24 cellular contexts compared by ENCODE assay signal in genomic region chr9:74783408-74783807, GRCh38.
DNase-seq lines count a peak whose midpoint lies in the region; ATAC-seq and TF ChIP-seq lines count a peak whose summit lies in the region.
"Had no signal": no experiment of that assay in that cellular context is flagged by ENCODE, and none has a peak within 500 bp of the region (broad histone marks: within the 10 kb centered on the region; RNA-seq: fewer than 3 reads in every experiment).

No MANE protein-coding gene starts in this region.

- TF ChIP-seq RAD21 in HCT116 (IDR thresholded peaks at IDR 0.05; ENCODE audit: low read depth) = no peak

- no peak overlapping the region for H3K4me3 Mint-ChIP-seq in WTC11
- H3K4me3 Mint-ChIP-seq: brain; stimulated activated naive B cell treated with anti-CD40 and anti-IgM and Interleukin-4, amounts not matched to agents 10 μg/mL and 1 μg/mL and 100 μg/mL, for 72 hours; T-cell; type B pancreatic cell had no signal

- no peak overlapping the region for H3K9ac ChIP-seq in HCT116 (ENCODE audit: low read length)

- H3K9me2 ChIP-seq in HCT116 (ENCODE audit: insufficient read depth) = no peaks in the 10 kb centered on the region

- no peaks in the 10 kb centered on the region for H3K27me3 ChIP-seq in HCT116 (ENCODE audit: insufficient read depth, low read length)

- no peaks in the 10 kb centered on the region for H3K27me3 Mint-ChIP-seq in WTC11 (ENCODE audit: low read depth)
- H3K27me3 Mint-ChIP-seq: brain, type B pancreatic cell had no signal

- H3K4me2 ChIP-seq in HCT116 (ENCODE audit: low read length) = 0 out of 2 replicates have a peak overlapping the region, but pooled peaks have one; percentile 14

- no peaks in the 10 kb centered on the region for H3K36me3 ChIP-seq in HCT116 (ENCODE audit: control insufficient read depth in 1 of 2, insufficient read depth in 2 of 2, low read length in 2 of 2)
- H3K36me3 ChIP-seq: HAP-1 had no signal

- H3K4me1 Mint-ChIP-seq in WTC11 = no peaks in the 10 kb centered on the region
- H3K4me1 Mint-ChIP-seq: brain; stimulated activated naive B cell treated with anti-CD40 and anti-IgM and Interleukin-4, amounts not matched to agents 10 μg/mL and 1 μg/mL and 100 μg/mL, for 72 hours; T-cell had no signal

- peak overlapping the region; percentile 21 for H2AFZ ChIP-seq in HCT116 (ENCODE audit: low read depth, low read length, poor library complexity, severe bottlenecking)

- intact Hi-C loops in HCT116 (cut with micrococcal nuclease) (no loop called here), head of caudate nucleus (cut with DNase I) (no loop called here)

- no peaks in the 10 kb centered on the region for H3K36me3 Mint-ChIP-seq in WTC11
- H3K36me3 Mint-ChIP-seq: brain; stimulated activated naive B cell treated with anti-CD40 and anti-IgM and Interleukin-4, amounts not matched to agents 10 μg/mL and 1 μg/mL and 100 μg/mL, for 72 hours; T-cell; type B pancreatic cell had no signal

- no peak for TF ChIP-seq POLR2A in HCT116 (IDR thresholded peaks at IDR 0.05; ENCODE audit: borderline replicate concordance, extremely low read depth, insufficient read depth, insufficient read length)

- ATAC-seq in HCT116 = peak; percentile 25; the same call in 1 of the 2 replicates
- ATAC-seq in WTC11 = peak; percentile 30; the same call in 1 of the 2 replicates
- no peak for ATAC-seq in HG03280 (IDR thresholded peaks at IDR 0.05; ENCODE audit: unreplicated experiment)
- ATAC-seq: mucosa of descending colon; Panc1; stimulated activated naive B cell treated with anti-CD40 and anti-IgM and Interleukin-4, amounts not matched to agents 10 μg/mL and 1 μg/mL and 100 μg/mL, for 72 hours; T-cell had no signal

- DNase-seq in AG04449 (ENCODE audit: low read depth, low spot score) (peak; percentile 21), HCT116 (ENCODE audit: low read depth, low spot score) (no peak), WTC11 (ENCODE audit: low spot score) (no peak), hepatic stellate cell (ENCODE audit: low spot score) (peak; percentile 64), NCI-H1105 (lab: John Stamatoyannopoulos, UW) (no peak), head of caudate nucleus (no peak)
- DNase-seq in stimulated activated CD8-positive, alpha-beta memory T cell treated with anti-CD3 and anti-CD28 coated beads, Interleukin-4, amount 100 ng/mL, for 48 hours = no peak
- DNase-seq: activated CD4-positive, CD25-positive, alpha-beta regulatory T cell; activated effector memory CD4-positive, alpha-beta T cell treated with Interleukin-2 at 50 U/mL for 16 hours; AML-193; effector CD4-positive, alpha-beta T cell; Karpas-422; mucosa of descending colon; NCI-H146; NCI-H524 treated with DMSO at 0.1 percent for 48 hours; nucleus accumbens; stimulated activated naive B cell treated with anti-CD40 and anti-IgM and Interleukin-4, amounts not matched to agents 10 μg/mL and 1 μg/mL and 100 μg/mL, for 72 hours; T-cell had no signal

- no peak overlapping the region for H3K4me3 ChIP-seq in AG04449 (ENCODE audit: low read depth, low read length)
- H3K4me3 ChIP-seq in HCT116 (replicated peaks in 1 of 2; ENCODE audit: low read depth in 1 of 2, low read length in 2 of 2) = no peak overlapping the region
- H3K4me3 ChIP-seq: HAP-1, mucosa of descending colon had no signal

- H4K20me1 ChIP-seq in HCT116 (ENCODE audit: insufficient read depth) = no peaks in the 10 kb centered on the region

- no peak overlapping the region for H3K27ac Mint-ChIP-seq in WTC11
- H3K27ac Mint-ChIP-seq: brain; stimulated activated naive B cell treated with anti-CD40 and anti-IgM and Interleukin-4, amounts not matched to agents 10 μg/mL and 1 μg/mL and 100 μg/mL, for 72 hours; T-cell; type B pancreatic cell had no signal

- TF ChIP-seq CTCF in AG04449 (IDR thresholded peaks at IDR 0.05; ENCODE audit: insufficient read depth, low read length, missing control alignments) (no peak), HCT116 (IDR thresholded peaks at IDR 0.05 in 2 of 3, conservative IDR thresholded peaks at IDR 0.05 in 1 of 3; ENCODE audit: borderline replicate concordance in 1 of 3, insufficient read depth in 1 of 3, low read depth in 2 of 3, low read length in 2 of 3) (no peak), WTC11 (IDR thresholded peaks at IDR 0.05) (no peak)

- peaks cover 3 to 13% of the 10 kb centered on the region in 2 experiments; a peak in 2 of 4 replicates for H3K4me1 ChIP-seq in HCT116 (ENCODE audit: control insufficient read depth in 1 of 2, insufficient read depth in 2 of 2, low read length in 2 of 2)
- H3K4me1 ChIP-seq: HAP-1 had no signal

- POLR2A ChIA-PET in AG04449 (lab: Yijun Ruan, JAX) = no interaction called here
- POLR2A ChIA-PET in HCT116 (lab: Charles Lee) = no interaction called here
- POLR2A ChIA-PET in WTC11 (lab: Charles Lee) = interaction anchor here (0.6 kb wide), 1 partner anchor 366 kb away, joined by 3 read pairs; no protein-coding TSS in a partner anchor

- RAD21 ChIA-PET in HCT116 (lab: Charles Lee; ENCODE audit: low non-redundant PET in 1 of 2, low total read pairs in 2 of 2, uncharacterized antibody in 2 of 2, unreplicated experiment in 2 of 2) = no interaction called here

- H3K9me3 ChIP-seq in HCT116 (ENCODE audit: control insufficient read depth in 1 of 2, insufficient read depth in 1 of 2, low read depth in 1 of 2, low read length in 2 of 2) = no peaks in the 10 kb centered on the region
- H3K9me3 ChIP-seq: HAP-1, mucosa of descending colon had no signal

- no TSS peak for BruUV-seq in HCT116 (replicated peaks; lab: Mats Ljungman, UMichigan)

- H3K27ac ChIP-seq in HCT116 (ENCODE audit: low read depth, low read length) = no peak overlapping the region
- H3K27ac ChIP-seq: HL-60 had no signal

- H3K79me2 ChIP-seq in HCT116 (ENCODE audit: insufficient read depth, low read length) = no peaks in the 10 kb centered on the region

- H3K9me3 Mint-ChIP-seq in WTC11 = no peaks in the 10 kb centered on the region
- H3K9me3 Mint-ChIP-seq: brain; stimulated activated naive B cell treated with anti-CD40 and anti-IgM and Interleukin-4, amounts not matched to agents 10 μg/mL and 1 μg/mL and 100 μg/mL, for 72 hours; T-cell; type B pancreatic cell had no signal

- CTCF ChIA-PET in AG04449 (lab: Yijun Ruan, JAX) = interaction anchor here (0.8 to 3.2 kb wide), 6 partner anchors 9 to 223 kb away, joined by 3 to 29 read pairs (median 6); partner anchors contain the start of gene C9orf40
- CTCF ChIA-PET in HCT116 (lab: Charles Lee) = interaction anchor here (0.7 kb wide), 1 partner anchor 10 kb away, joined by 3 read pairs; no protein-coding TSS in a partner anchor
- CTCF ChIA-PET in WTC11 (lab: Charles Lee) = interaction anchor here (1.0 to 1.4 kb wide), 3 partner anchors 9 to 168 kb away, joined by 4 to 6 read pairs (median 5); no protein-coding TSS in a partner anchor

TF ChIP-seq in HCT116, 20 proteins besides CTCF, POLR2A, EP300 and RAD21 (continues in another document):
- TF ChIP-seq SP1 (IDR thresholded peaks at IDR 0.05; ENCODE audit: low read depth) (no peak), SRF (IDR thresholded peaks at IDR 0.05; ENCODE audit: low read depth) (no peak), ZBTB33 (IDR thresholded peaks at IDR 0.05; ENCODE audit: extremely low read depth, insufficient replicate concordance, low read length) (no peak), EZH2phosphoT487 (IDR thresholded peaks at IDR 0.05; ENCODE audit: borderline replicate concordance) (no peak), EZH2 (IDR thresholded peaks at IDR 0.05) (no peak), EGR1 (IDR thresholded peaks at IDR 0.05; ENCODE audit: low read depth) (no peak), CBX3 (IDR thresholded peaks at IDR 0.05; ENCODE audit: low read depth) (no peak), ELF1 (IDR thresholded peaks at IDR 0.05; ENCODE audit: borderline replicate concordance, low read depth) (no peak), SIN3A (IDR thresholded peaks at IDR 0.05; ENCODE audit: low read depth) (no peak)

TF ChIP-seq in WTC11, 78 proteins besides CTCF, POLR2A, EP300 and RAD21 (continues in another document):
- TF ChIP-seq ETV6 (CRISPR knock-in tag; IDR thresholded peaks at IDR 0.05) = no peak
- no peak for TF ChIP-seq NR2C2 (CRISPR knock-in tag; IDR thresholded peaks at IDR 0.05)
- TF ChIP-seq USF1 (CRISPR knock-in tag; IDR thresholded peaks at IDR 0.05) = no peak
- no peak for TF ChIP-seq GRHL2 (CRISPR knock-in tag; IDR thresholded peaks at IDR 0.05; ENCODE audit: insufficient replicate concordance, severe bottlenecking)
- TF ChIP-seq ZSCAN18 (CRISPR knock-in tag; IDR thresholded peaks at IDR 0.05) = no peak

Comparison
In these comparisons a context has a peak if more than half of its experiments do, and no peak if none do; other contexts are left out.
1. DNase-seq: peak in AG04449 (single experiment) and hepatic stellate cell (single experiment); none in HCT116 (single experiment), WTC11 (single experiment), NCI-H1105 (single experiment), head of caudate nucleus (0 of 42) and stimulated activated CD8-positive, alpha-beta memory T cell treated with anti-CD3 and anti-CD28 coated beads, Interleukin-4, amount 100 ng/mL, for 48 hours (single experiment).